12 cellular contexts compared by ENCODE assay signal in genomic region chr18:50973367-50974126, GRCh38. TPM values are rescaled to one million over a fixed set of nuclear protein-coding genes. Genes with fewer than 3 reads are reported as not detected.
DNase-seq lines count a peak whose midpoint lies in the region; ATAC-seq, FAIRE-seq and TF ChIP-seq lines count a peak whose summit lies in the region.
"Had no signal": no experiment of that assay in that cellular context is flagged by ENCODE, and none has a peak within 500 bp of the region (broad histone marks: within the 10 kb centered on the region; RNA-seq: fewer than 3 reads in every experiment).

No MANE protein-coding gene starts in this region.

- TF ChIP-seq EP300 in ovary (IDR thresholded peaks at IDR 0.05) (no peak), esophagus muscularis mucosa (IDR thresholded peaks at IDR 0.05) (no peak)

- peak; percentile 33 for DNase-seq in CD1c-positive myeloid dendritic cell (ENCODE audit: extremely low spot score)
- peak; percentile 45 for DNase-seq in astrocyte (ENCODE audit: low read depth)
- DNase-seq in HEK293T (ENCODE audit: extremely low spot score): no peak
- DNase-seq in ovary: no peak
- no peak for DNase-seq in activated CD4-positive, alpha-beta T cell treated with anti-CD3 and anti-CD28 coated beads, Interleukin-2, amount 10 ng/mL, durations not matched to agents 7 days and 5 days
- no peak for DNase-seq in esophagus muscularis mucosa (ENCODE audit: extremely low spot score)
- DNase-seq: activated effector memory CD4-positive, alpha-beta T cell treated with Interleukin-2 at 50 U/mL for 16 hours; esophagus squamous epithelium; naive thymus-derived CD8-positive, alpha-beta T cell; T-cell had no signal

- no peak overlapping the region for H3K4me2 ChIP-seq in astrocyte (ENCODE audit: low read length)

- peak; percentile 20 for FAIRE-seq in astrocyte (lab: Jason Lieb, UNC)

- POLR2A ChIA-PET in HEK293T (lab: Yijun Ruan, JAX): interaction anchor here (1.1 kb wide), 1 partner anchor 57 kb away, joined by 3 read pairs; the partner anchor contains the start of gene SMAD4
- POLR2A ChIA-PET in activated CD4-positive, alpha-beta T cell treated with anti-CD3 and anti-CD28 coated beads, Interleukin-2, amount 10 ng/mL, durations not matched to agents 7 days and 5 days (lab: Charles Lee): no interaction called here

- H4K20me1 ChIP-seq in astrocyte (ENCODE audit: insufficient read depth, low read length): no peaks in the 10 kb centered on the region

- no peak overlapping the region for H2AFZ ChIP-seq in astrocyte (ENCODE audit: low read depth, low read length)

- H3K36me3 ChIP-seq in astrocyte (ENCODE audit: insufficient read depth, low read length) (peaks cover 9% of the 10 kb centered on the region), liver (ENCODE audit: control insufficient read depth in 4 of 4, insufficient read depth in 3 of 4, low read depth in 1 of 4, low read length in 3 of 4) (peaks cover 10 to 41% (median 24%) of the 10 kb centered on the region in 4 donors), ovary (no peaks in the 10 kb centered on the region), esophagus muscularis mucosa (peaks cover 14 to 44% (median 41%) of the 10 kb centered on the region in 4 donors)

- H3K36me3 Mint-ChIP-seq in astrocyte (ENCODE audit: low read depth, unreplicated experiment): peaks cover 34% of the 10 kb centered on the region
- H3K36me3 Mint-ChIP-seq in activated CD4-positive, alpha-beta T cell treated with anti-CD3 and anti-CD28 coated beads, Interleukin-2, amount 10 ng/mL, durations not matched to agents 7 days and 5 days (ENCODE audit: low read depth): peaks cover 43% of the 10 kb centered on the region

- H3K9ac ChIP-seq in astrocyte (ENCODE audit: low read length): no peak overlapping the region
- H3K9ac ChIP-seq in liver (ENCODE audit: low read depth in 1 of 2, low read length in 2 of 2): no peak overlapping the region

- H3K4me1 Mint-ChIP-seq in astrocyte (ENCODE audit: low read depth, unreplicated experiment): peaks cover 4% of the 10 kb centered on the region
- H3K4me1 Mint-ChIP-seq in activated CD4-positive, alpha-beta T cell treated with anti-CD3 and anti-CD28 coated beads, Interleukin-2, amount 10 ng/mL, durations not matched to agents 7 days and 5 days: peaks cover 18% of the 10 kb centered on the region

- peaks cover 16% of the 10 kb centered on the region for H3K9me3 Mint-ChIP-seq in astrocyte (ENCODE audit: unreplicated experiment)
- H3K9me3 Mint-ChIP-seq in activated CD4-positive, alpha-beta T cell treated with anti-CD3 and anti-CD28 coated beads, Interleukin-2, amount 10 ng/mL, durations not matched to agents 7 days and 5 days: peaks cover 19% of the 10 kb centered on the region

- H3K27me3 ChIP-seq in astrocyte (ENCODE audit: insufficient read depth, low read length): no peaks in the 10 kb centered on the region
- H3K27me3 ChIP-seq in liver (ENCODE audit: control insufficient read depth in 4 of 4, insufficient read depth in 4 of 4, low read length in 3 of 4): no peaks in the 10 kb centered on the region
- no peaks in the 10 kb centered on the region for H3K27me3 ChIP-seq in ovary
- H3K27me3 ChIP-seq in esophagus muscularis mucosa: no peaks in the 10 kb centered on the region
- H3K27me3 ChIP-seq: esophagus squamous epithelium had no signal

- CTCF ChIA-PET in HEK293T (lab: Yijun Ruan, JAX): no interaction called here
- CTCF ChIA-PET in activated CD4-positive, alpha-beta T cell treated with anti-CD3 and anti-CD28 coated beads, Interleukin-2, amount 10 ng/mL, durations not matched to agents 7 days and 5 days (lab: Charles Lee): interaction anchor here (0.8 to 2.0 kb wide), 2 partner anchors 12 to 49 kb away, joined by 3 to 5 read pairs; no protein-coding TSS in a partner anchor

- H3K27me3 Mint-ChIP-seq in astrocyte (ENCODE audit: low read depth, unreplicated experiment): no peaks in the 10 kb centered on the region
- no peaks in the 10 kb centered on the region for H3K27me3 Mint-ChIP-seq in activated CD4-positive, alpha-beta T cell treated with anti-CD3 and anti-CD28 coated beads, Interleukin-2, amount 10 ng/mL, durations not matched to agents 7 days and 5 days
- H3K27me3 Mint-ChIP-seq: naive thymus-derived CD8-positive, alpha-beta T cell; T-cell had no signal

- peak; percentile 37 to 42 for TF ChIP-seq RAD21 in liver (IDR thresholded peaks at IDR 0.05)

- H3K4me3 ChIP-seq in astrocyte (ENCODE audit: insufficient read depth, low read depth, low read length): no peak overlapping the region
- H3K4me3 ChIP-seq in liver (ENCODE audit: low read depth in 1 of 3, low read length in 3 of 3): no peak overlapping the region
- H3K4me3 ChIP-seq in ovary: no peak overlapping the region
- no peak overlapping the region for H3K4me3 ChIP-seq in esophagus muscularis mucosa
- H3K4me3 ChIP-seq: esophagus squamous epithelium had no signal

- H3K79me2 ChIP-seq in astrocyte (ENCODE audit: insufficient read depth, low read length): peaks cover 14% of the 10 kb centered on the region

- H3K9me3 ChIP-seq in astrocyte (ENCODE audit: insufficient read depth, low read depth, low read length): peaks cover 3% of the 10 kb centered on the region
- peaks cover 0 to 4% (median 2%) of the 10 kb centered on the region in 4 donors for H3K9me3 ChIP-seq in liver (ENCODE audit: control insufficient read depth in 4 of 4, low read length in 3 of 4)
- H3K9me3 ChIP-seq in ovary: no peaks in the 10 kb centered on the region
- no peaks in the 10 kb centered on the region for H3K9me3 ChIP-seq in esophagus muscularis mucosa

- no peaks in the 10 kb centered on the region for H3K4me1 ChIP-seq in astrocyte (ENCODE audit: insufficient read depth, low read length)
- peaks cover 0 to 26% (median 18%) of the 10 kb centered on the region in 4 donors for H3K4me1 ChIP-seq in liver (ENCODE audit: control insufficient read depth in 4 of 4, insufficient read depth in 4 of 4, low read length in 3 of 4)
- H3K4me1 ChIP-seq in ovary (ENCODE audit: insufficient read depth): peaks cover 5% of the 10 kb centered on the region
- peaks cover 18 to 20% (median 19%) of the 10 kb centered on the region in 4 donors for H3K4me1 ChIP-seq in esophagus muscularis mucosa

- intact Hi-C loops in ovary (cut with DNase I): no loop called here
- intact Hi-C loops in esophagus muscularis mucosa (cut with DNase I): no loop called here

- peak; percentile 56 for ATAC-seq in HG02884 (IDR thresholded peaks at IDR 0.05; ENCODE audit: unreplicated experiment)
- ATAC-seq: naive thymus-derived CD8-positive, alpha-beta T cell; T-cell had no signal

- H3K4me3 Mint-ChIP-seq in astrocyte (ENCODE audit: unreplicated experiment): no peak overlapping the region
- H3K4me3 Mint-ChIP-seq in activated CD4-positive, alpha-beta T cell treated with anti-CD3 and anti-CD28 coated beads, Interleukin-2, amount 10 ng/mL, durations not matched to agents 7 days and 5 days: no peak overlapping the region
- H3K4me3 Mint-ChIP-seq: naive thymus-derived CD8-positive, alpha-beta T cell; T-cell had no signal

- TF ChIP-seq POLR2A in ovary (IDR thresholded peaks at IDR 0.05): no peak
- no peak for TF ChIP-seq POLR2A in esophagus muscularis mucosa (IDR thresholded peaks at IDR 0.05; ENCODE audit: low read depth)

- TF ChIP-seq CTCF in astrocyte (IDR thresholded peaks at IDR 0.05; ENCODE audit: insufficient read depth, low read depth, low read length) (no peak), liver (IDR thresholded peaks at IDR 0.05; ENCODE audit: low read depth, low read length, missing input control) (no peak), ovary (IDR thresholded peaks at IDR 0.05) (no peak), esophagus muscularis mucosa (IDR thresholded peaks at IDR 0.05) (no peak)

- H3K27ac ChIP-seq in astrocyte (ENCODE audit: low read depth, low read length) (no peak overlapping the region), liver (ENCODE audit: low read depth in 1 of 2, low read length in 2 of 2) (peak overlapping the region; percentile 68 to 73), ovary (no peak overlapping the region), esophagus muscularis mucosa (replicated peaks in 1 of 4) (no peak overlapping the region)
- H3K27ac ChIP-seq: esophagus squamous epithelium had no signal

- no peak overlapping the region for H3K27ac Mint-ChIP-seq in astrocyte (ENCODE audit: unreplicated experiment)
- H3K27ac Mint-ChIP-seq in activated CD4-positive, alpha-beta T cell treated with anti-CD3 and anti-CD28 coated beads, Interleukin-2, amount 10 ng/mL, durations not matched to agents 7 days and 5 days: no peak overlapping the region
- H3K27ac Mint-ChIP-seq: naive thymus-derived CD8-positive, alpha-beta T cell; T-cell had no signal

- WGBS in liver: 70% methylated on average over 4 of the region's 4 CpGs
- 91 to 92% (median 91%) methylated on average over 4 of the region's 4 CpGs for WGBS in ovary, 3 donors
- WGBS in esophagus muscularis mucosa: 83% methylated on average over 4 of the region's 4 CpGs

TF ChIP-seq in HEK293T, 16 proteins besides CTCF, POLR2A, EP300 and RAD21:
- no peak for TF ChIP-seq FOXM1 (IDR thresholded peaks at IDR 0.05; ENCODE audit: borderline replicate concordance)
- no peak for TF ChIP-seq TARDBP (IDR thresholded peaks at IDR 0.05)
- TF ChIP-seq ARNT (IDR thresholded peaks at IDR 0.05): no peak
- TF ChIP-seq SUZ12 (IDR thresholded peaks at IDR 0.05): no peak
- no peak for TF ChIP-seq LEF1 (IDR thresholded peaks at IDR 0.05; ENCODE audit: borderline replicate concordance)
- TF ChIP-seq BHLHE40 (IDR thresholded peaks at IDR 0.05; ENCODE audit: borderline replicate concordance): no peak
- TF ChIP-seq CTBP1 (IDR thresholded peaks at IDR 0.05; ENCODE audit: borderline replicate concordance): no peak
- no peak for TF ChIP-seq ELF4 (IDR thresholded peaks at IDR 0.05)
- no peak for TF ChIP-seq HDGF (IDR thresholded peaks at IDR 0.05; ENCODE audit: borderline replicate concordance)

RNA-seq across cellular contexts. Expression of gene ELAC1, which starts 5.7 kb away (rescaled TPM):
- total RNA-seq in astrocyte (7.6 and 8.2 TPM in 2 replicates), liver (10 to 100 TPM in 1 of 2 donors, 1 to 10 TPM in 1; 4.9 to 10.2 TPM), ovary (10 to 100 TPM in 2 of 7 donors, 1 to 10 TPM in 5; 2.5 to 14.3 (median 6.4) TPM), esophagus muscularis mucosa (1 to 10 TPM; 3.7 to 7.9 (median 4.0) TPM)
- polyA plus RNA-seq in liver (1 to 10 TPM; 6.4 to 7.6 TPM), ovary (1 to 10 TPM; 5.2 to 6.8 TPM)
- total RNA-seq in activated CD4-positive, alpha-beta T cell treated with anti-CD3 and anti-CD28 coated beads, Interleukin-2, amount 10 ng/mL, durations not matched to agents 7 days and 5 days: 1 to 10 TPM; 7.5 to 9.1 TPM

RNA-seq across cellular contexts. Expression of gene SMAD4, which starts 56.5 kb away (rescaled TPM):
- 84.3 and 87.7 TPM in 2 replicates for total RNA-seq in astrocyte
- total RNA-seq in liver: 10 to 100 TPM; 38.3 to 65.3 TPM
- 10 to 100 TPM in 1 of 2 donors, 1 to 10 TPM in 1; 9.3 to 20.0 TPM for polyA plus RNA-seq in liver
- total RNA-seq in ovary: 100 to 1,000 TPM; 104 to 159 (median 140) TPM
- 100 to 1,000 TPM in 1 of 2 donors, 10 to 100 TPM in 1; 38.5 to 117 TPM for polyA plus RNA-seq in ovary
- total RNA-seq in activated CD4-positive, alpha-beta T cell treated with anti-CD3 and anti-CD28 coated beads, Interleukin-2, amount 10 ng/mL, durations not matched to agents 7 days and 5 days: 100 to 1,000 TPM in 1 of 2 experiments, 10 to 100 TPM in 1; 97.5 to 115 TPM
- 100 to 1,000 TPM; 113 to 168 (median 130) TPM for total RNA-seq in esophagus muscularis mucosa

Comparison
In these comparisons a context has a peak if more than half of its experiments do, and no peak if none do; other contexts are left out.
1. DNase-seq: peak in CD1c-positive myeloid dendritic cell (single experiment) and astrocyte (single experiment); none in HEK293T (single experiment), ovary (0 of 5), activated CD4-positive, alpha-beta T cell treated with anti-CD3 and anti-CD28 coated beads, Interleukin-2, amount 10 ng/mL, durations not matched to agents 7 days and 5 days (single experiment) and esophagus muscularis mucosa (single experiment).
2. H3K27ac ChIP-seq: peak in liver (2 of 2); none in astrocyte (single experiment), ovary (0 of 2) and esophagus muscularis mucosa (0 of 4).